ENCODE assay signal across 7 cellular contexts in the genomic region with DNA sequence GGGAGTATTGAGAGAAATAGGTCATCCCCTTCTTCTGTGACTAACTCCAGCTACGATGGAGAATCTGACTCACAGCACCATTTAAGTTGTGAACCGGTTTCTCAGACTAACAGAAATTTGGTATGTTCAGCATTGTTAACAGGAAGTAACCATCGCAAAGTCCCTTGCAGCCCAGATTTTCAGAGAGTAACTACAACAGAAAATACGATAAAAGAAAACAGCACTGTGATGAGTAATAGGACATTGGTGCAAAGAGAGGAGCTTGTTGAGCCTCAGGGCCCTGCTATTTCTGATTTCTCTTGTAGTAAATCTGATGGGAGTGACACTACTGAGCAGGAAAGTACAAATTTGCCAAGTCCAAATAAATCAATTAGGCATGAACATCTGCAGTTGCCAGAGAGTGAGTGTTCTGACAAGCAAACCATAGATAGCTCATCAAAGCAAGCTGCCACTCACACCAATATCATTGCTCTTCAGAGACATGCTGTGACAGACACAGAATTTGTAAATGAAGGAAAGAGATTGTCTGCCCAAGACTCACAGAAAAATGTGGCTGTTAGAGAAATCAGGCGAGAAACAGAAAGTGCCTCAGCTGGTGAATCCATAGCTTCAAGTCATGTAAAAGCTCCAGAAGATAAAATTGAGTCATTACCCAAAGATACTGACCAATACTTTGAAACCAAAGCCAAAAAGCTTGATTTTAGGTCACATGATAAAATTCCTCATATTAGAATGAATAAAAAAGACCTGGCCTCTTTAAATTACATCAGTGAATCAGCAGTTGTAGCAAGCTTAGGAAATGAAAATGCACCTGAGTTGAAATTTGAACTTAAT. TPM values are rescaled to one million over a fixed set of nuclear protein-coding genes. Genes with fewer than 3 reads are reported as not detected.
DNase-seq lines count a peak whose midpoint lies in the region; ATAC-seq, FAIRE-seq and TF ChIP-seq lines count a peak whose summit lies in the region.

No MANE protein-coding gene starts in this region.

- peak; percentile 92 for FAIRE-seq in islet of Langerhans (lab: Jason Lieb, UNC)

- H3K4me1 Mint-ChIP-seq in activated naive CD8-positive, alpha-beta T cell (ENCODE audit: low read depth): peaks cover 22% of the 10 kb centered on the region

- peaks cover 5% of the 10 kb centered on the region for H3K9me3 Mint-ChIP-seq in activated naive CD8-positive, alpha-beta T cell (ENCODE audit: low read depth)

- peak overlapping the region; percentile 59 for H3K4me3 Mint-ChIP-seq in activated naive CD8-positive, alpha-beta T cell

- H3K27me3 Mint-ChIP-seq in activated naive CD8-positive, alpha-beta T cell: no peaks in the 10 kb centered on the region

- intact Hi-C loops in colonic mucosa (cut with DNase I): loop anchor here (10.0 kb wide), 1 partner anchor 72 kb away; no protein-coding TSS in a partner anchor
- intact Hi-C loops in left colon (cut with DNase I, micrococcal nuclease): no loop called here

- H3K4me1 ChIP-seq in subcutaneous abdominal adipose tissue (ENCODE audit: control insufficient read depth in 5 of 5, insufficient read depth in 5 of 5, low read length in 5 of 5) (peaks cover 0 to 12% (median 0%) of the 10 kb centered on the region in 5 donors), colonic mucosa (no peaks in the 10 kb centered on the region)

- ATAC-seq in left colon (no peak), HG02870 (IDR thresholded peaks at IDR 0.05; ENCODE audit: unreplicated experiment) (no peak)

- no peak overlapping the region for H3K4me3 ChIP-seq in subcutaneous abdominal adipose tissue (ENCODE audit: low read depth in 1 of 5, low read length in 5 of 5)
- no peak overlapping the region for H3K4me3 ChIP-seq in colonic mucosa

- H3K9ac ChIP-seq in subcutaneous abdominal adipose tissue (ENCODE audit: low read length in 5 of 5) (no peak overlapping the region), colonic mucosa (ENCODE audit: low read depth in 2 of 2, low read length in 2 of 2) (no peak overlapping the region)

- H3K36me3 ChIP-seq in subcutaneous abdominal adipose tissue (ENCODE audit: control insufficient read depth in 5 of 5, insufficient read depth in 5 of 5, low read length in 5 of 5) (peaks cover 0 to 8% (median 8%) of the 10 kb centered on the region in 5 donors), colonic mucosa (no peaks in the 10 kb centered on the region)

- H3K9me3 ChIP-seq in subcutaneous abdominal adipose tissue (ENCODE audit: control insufficient read depth in 5 of 5, low read length in 5 of 5) (no peaks in the 10 kb centered on the region), colonic mucosa (no peaks in the 10 kb centered on the region)

- H3K27ac ChIP-seq in subcutaneous abdominal adipose tissue (ENCODE audit: low read depth, low read length) (peak overlapping the region; percentile 48), colonic mucosa (no peak overlapping the region)

- peak; percentile 60 for DNase-seq in MV-4-11 (lab: John Stamatoyannopoulos, UW)
- DNase-seq in colonic mucosa: no peak
- DNase-seq in left colon: no peak

- no peak for TF ChIP-seq CTCF in colonic mucosa (IDR thresholded peaks at IDR 0.05)

- H3K27me3 ChIP-seq in subcutaneous abdominal adipose tissue (ENCODE audit: control insufficient read depth in 5 of 5, insufficient read depth in 4 of 5, low read length in 5 of 5) (no peaks in the 10 kb centered on the region), colonic mucosa (no peaks in the 10 kb centered on the region)

- H3K36me3 Mint-ChIP-seq in activated naive CD8-positive, alpha-beta T cell: peaks cover 8% of the 10 kb centered on the region

- H3K27ac Mint-ChIP-seq in activated naive CD8-positive, alpha-beta T cell: peak overlapping the region; percentile 83

RNA-seq across cellular contexts. Expression of gene CRYBG3, which starts 50.6 kb away (rescaled TPM):
- 10 to 100 TPM; 15.7 to 22.2 TPM for total RNA-seq in colonic mucosa
- total RNA-seq in left colon: 10 to 100 TPM; 17.1 to 22.6 TPM
